Comparison of ENCODE assay signal across 1 cellular context in the genomic region with DNA sequence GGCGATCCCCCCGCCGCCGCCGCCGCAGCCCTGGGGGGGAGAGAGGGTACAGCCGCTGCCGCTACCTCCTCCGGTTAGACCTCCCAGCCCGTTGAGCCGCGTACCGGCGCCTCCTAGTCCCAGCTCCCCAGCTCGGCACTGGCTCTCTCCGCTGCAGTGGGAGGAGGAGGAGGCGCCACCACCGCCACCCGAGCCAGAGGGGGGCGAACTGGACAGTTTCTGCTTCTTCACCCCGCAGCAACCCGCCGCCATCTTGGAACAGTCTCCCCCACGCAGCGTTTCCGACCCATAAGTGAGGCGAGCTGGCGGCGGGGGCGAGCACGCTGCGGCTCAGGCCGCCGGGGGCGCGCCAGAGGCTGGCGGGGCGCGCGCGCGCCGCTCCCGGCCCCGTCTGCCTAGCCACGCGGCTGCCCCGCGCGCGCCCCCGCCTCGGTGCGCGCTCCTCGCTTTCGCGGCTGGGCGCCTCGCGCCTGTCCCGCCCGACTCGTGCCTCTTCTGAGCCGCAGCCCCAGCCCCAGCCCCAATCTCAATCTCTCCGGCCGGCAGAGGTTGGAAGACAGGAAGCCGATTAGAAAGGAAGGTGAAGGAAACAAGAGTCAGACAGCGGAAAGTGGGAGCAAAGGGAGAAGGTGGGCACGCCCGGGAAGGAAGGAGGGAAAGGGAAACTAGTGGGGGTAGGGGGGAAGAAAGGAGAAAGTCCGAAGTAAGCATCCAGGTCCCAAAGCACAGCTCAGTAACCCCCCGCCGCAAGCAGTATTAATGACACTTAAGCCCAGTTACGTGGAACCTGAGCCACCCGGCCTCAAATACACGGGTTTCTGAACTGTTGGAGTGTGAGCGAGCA.
TF ChIP-seq lines count a peak whose summit lies in the region.

A gene (minus strand): TSS at position 266 of the 844 bp plus-strand sequence. CDS start 14 bp downstream, at position 252.

TF ChIP-seq in HEK293, 187 proteins besides CTCF, POLR2A, EP300 and RAD21 (continued from another document):
- TF ChIP-seq, protein P1, sequence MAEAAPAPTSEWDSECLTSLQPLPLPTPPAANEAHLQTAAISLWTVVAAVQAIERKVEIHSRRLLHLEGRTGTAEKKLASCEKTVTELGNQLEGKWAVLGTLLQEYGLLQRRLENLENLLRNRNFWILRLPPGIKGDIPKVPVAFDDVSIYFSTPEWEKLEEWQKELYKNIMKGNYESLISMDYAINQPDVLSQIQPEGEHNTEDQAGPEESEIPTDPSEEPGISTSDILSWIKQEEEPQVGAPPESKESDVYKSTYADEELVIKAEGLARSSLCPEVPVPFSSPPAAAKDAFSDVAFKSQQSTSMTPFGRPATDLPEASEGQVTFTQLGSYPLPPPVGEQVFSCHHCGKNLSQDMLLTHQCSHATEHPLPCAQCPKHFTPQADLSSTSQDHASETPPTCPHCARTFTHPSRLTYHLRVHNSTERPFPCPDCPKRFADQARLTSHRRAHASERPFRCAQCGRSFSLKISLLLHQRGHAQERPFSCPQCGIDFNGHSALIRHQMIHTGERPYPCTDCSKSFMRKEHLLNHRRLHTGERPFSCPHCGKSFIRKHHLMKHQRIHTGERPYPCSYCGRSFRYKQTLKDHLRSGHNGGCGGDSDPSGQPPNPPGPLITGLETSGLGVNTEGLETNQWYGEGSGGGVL (tag by site-specific recombination; IDR thresholded peaks at IDR 0.05): peak; percentile 92
- TF ChIP-seq, protein P2, sequence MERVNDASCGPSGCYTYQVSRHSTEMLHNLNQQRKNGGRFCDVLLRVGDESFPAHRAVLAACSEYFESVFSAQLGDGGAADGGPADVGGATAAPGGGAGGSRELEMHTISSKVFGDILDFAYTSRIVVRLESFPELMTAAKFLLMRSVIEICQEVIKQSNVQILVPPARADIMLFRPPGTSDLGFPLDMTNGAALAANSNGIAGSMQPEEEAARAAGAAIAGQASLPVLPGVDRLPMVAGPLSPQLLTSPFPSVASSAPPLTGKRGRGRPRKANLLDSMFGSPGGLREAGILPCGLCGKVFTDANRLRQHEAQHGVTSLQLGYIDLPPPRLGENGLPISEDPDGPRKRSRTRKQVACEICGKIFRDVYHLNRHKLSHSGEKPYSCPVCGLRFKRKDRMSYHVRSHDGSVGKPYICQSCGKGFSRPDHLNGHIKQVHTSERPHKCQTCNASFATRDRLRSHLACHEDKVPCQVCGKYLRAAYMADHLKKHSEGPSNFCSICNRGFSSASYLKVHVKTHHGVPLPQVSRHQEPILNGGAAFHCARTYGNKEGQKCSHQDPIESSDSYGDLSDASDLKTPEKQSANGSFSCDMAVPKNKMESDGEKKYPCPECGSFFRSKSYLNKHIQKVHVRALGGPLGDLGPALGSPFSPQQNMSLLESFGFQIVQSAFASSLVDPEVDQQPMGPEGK (tag by site-specific recombination; IDR thresholded peaks at IDR 0.05): peak; percentile 78
- TF ChIP-seq ZNF366 (tag by site-specific recombination; conservative IDR thresholded peaks at IDR 0.05): peak; percentile 91
- 0 out of 2 replicates have a peak, but pooled peaks have one; percentile 32 for TF ChIP-seq ZNF610 (tag by site-specific recombination; IDR thresholded peaks at IDR 0.05; ENCODE audit: borderline replicate concordance)
- peak; percentile 51 for TF ChIP-seq EGR2 (tag by site-specific recombination; IDR thresholded peaks at IDR 0.05; ENCODE audit: low read depth)
- TF ChIP-seq, protein P3, sequence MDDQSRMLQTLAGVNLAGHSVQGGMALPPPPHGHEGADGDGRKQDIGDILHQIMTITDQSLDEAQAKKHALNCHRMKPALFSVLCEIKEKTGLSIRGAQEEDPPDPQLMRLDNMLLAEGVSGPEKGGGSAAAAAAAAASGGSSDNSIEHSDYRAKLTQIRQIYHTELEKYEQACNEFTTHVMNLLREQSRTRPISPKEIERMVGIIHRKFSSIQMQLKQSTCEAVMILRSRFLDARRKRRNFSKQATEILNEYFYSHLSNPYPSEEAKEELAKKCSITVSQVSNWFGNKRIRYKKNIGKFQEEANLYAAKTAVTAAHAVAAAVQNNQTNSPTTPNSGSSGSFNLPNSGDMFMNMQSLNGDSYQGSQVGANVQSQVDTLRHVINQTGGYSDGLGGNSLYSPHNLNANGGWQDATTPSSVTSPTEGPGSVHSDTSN (CRISPR knock-in tag; IDR thresholded peaks at IDR 0.05): 0 out of 2 replicates have a peak, but pooled peaks have one; percentile 47
- no peak for TF ChIP-seq GLI2 (tag by site-specific recombination; IDR thresholded peaks at IDR 0.05; ENCODE audit: borderline replicate concordance, low read depth)
- peak; percentile 98 for TF ChIP-seq PRDM1 (tag by site-specific recombination; IDR thresholded peaks at IDR 0.05)
- TF ChIP-seq, protein P4, sequence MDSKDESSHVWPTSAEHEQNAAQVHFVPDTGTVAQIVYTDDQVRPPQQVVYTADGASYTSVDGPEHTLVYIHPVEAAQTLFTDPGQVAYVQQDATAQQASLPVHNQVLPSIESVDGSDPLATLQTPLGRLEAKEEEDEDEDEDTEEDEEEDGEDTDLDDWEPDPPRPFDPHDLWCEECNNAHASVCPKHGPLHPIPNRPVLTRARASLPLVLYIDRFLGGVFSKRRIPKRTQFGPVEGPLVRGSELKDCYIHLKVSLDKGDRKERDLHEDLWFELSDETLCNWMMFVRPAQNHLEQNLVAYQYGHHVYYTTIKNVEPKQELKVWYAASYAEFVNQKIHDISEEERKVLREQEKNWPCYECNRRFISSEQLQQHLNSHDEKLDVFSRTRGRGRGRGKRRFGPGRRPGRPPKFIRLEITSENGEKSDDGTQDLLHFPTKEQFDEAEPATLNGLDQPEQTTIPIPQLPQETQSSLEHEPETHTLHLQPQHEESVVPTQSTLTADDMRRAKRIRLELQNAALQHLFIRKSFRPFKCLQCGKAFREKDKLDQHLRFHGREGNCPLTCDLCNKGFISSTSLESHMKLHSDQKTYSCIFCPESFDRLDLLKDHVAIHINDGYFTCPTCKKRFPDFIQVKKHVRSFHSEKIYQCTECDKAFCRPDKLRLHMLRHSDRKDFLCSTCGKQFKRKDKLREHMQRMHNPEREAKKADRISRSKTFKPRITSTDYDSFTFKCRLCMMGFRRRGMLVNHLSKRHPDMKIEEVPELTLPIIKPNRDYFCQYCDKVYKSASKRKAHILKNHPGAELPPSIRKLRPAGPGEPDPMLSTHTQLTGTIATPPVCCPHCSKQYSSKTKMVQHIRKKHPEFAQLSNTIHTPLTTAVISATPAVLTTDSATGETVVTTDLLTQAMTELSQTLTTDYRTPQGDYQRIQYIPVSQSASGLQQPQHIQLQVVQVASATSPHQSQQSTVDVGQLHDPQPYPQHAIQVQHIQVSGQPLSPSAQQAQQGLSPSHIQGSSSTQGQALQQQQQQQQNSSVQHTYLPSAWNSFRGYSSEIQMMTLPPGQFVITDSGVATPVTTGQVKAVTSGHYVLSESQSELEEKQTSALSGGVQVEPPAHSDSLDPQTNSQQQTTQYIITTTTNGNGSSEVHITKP (tag by site-specific recombination; IDR thresholded peaks at IDR 0.05): peak; percentile 94
- 0 out of 2 replicates have a peak, but pooled peaks have one; percentile 27 for TF ChIP-seq ZNF76 (tag by site-specific recombination; IDR thresholded peaks at IDR 0.05; ENCODE audit: borderline replicate concordance, low read depth)
- TF ChIP-seq ZNF423 (tag by site-specific recombination; IDR thresholded peaks at IDR 0.05): 0 out of 2 replicates have a peak, but pooled peaks have one; percentile 16
- TF ChIP-seq, protein P5, sequence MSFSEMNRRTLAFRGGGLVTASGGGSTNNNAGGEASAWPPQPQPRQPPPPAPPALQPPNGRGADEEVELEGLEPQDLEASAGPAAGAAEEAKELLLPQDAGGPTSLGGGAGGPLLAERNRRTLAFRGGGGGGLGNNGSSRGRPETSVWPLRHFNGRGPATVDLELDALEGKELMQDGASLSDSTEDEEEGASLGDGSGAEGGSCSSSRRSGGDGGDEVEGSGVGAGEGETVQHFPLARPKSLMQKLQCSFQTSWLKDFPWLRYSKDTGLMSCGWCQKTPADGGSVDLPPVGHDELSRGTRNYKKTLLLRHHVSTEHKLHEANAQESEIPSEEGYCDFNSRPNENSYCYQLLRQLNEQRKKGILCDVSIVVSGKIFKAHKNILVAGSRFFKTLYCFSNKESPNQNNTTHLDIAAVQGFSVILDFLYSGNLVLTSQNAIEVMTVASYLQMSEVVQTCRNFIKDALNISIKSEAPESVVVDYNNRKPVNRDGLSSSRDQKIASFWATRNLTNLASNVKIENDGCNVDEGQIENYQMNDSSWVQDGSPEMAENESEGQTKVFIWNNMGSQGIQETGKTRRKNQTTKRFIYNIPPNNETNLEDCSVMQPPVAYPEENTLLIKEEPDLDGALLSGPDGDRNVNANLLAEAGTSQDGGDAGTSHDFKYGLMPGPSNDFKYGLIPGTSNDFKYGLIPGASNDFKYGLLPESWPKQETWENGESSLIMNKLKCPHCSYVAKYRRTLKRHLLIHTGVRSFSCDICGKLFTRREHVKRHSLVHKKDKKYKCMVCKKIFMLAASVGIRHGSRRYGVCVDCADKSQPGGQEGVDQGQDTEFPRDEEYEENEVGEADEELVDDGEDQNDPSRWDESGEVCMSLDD (tag by site-specific recombination; IDR thresholded peaks at IDR 0.05): peak; percentile 83
- TF ChIP-seq, protein P6, sequence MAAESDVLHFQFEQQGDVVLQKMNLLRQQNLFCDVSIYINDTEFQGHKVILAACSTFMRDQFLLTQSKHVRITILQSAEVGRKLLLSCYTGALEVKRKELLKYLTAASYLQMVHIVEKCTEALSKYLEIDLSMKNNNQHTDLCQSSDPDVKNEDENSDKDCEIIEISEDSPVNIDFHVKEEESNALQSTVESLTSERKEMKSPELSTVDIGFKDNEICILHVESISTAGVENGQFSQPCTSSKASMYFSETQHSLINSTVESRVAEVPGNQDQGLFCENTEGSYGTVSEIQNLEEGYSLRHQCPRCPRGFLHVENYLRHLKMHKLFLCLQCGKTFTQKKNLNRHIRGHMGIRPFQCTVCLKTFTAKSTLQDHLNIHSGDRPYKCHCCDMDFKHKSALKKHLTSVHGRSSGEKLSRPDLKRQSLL (tag by site-specific recombination; IDR thresholded peaks at IDR 0.05): no peak
- TF ChIP-seq, protein P7, sequence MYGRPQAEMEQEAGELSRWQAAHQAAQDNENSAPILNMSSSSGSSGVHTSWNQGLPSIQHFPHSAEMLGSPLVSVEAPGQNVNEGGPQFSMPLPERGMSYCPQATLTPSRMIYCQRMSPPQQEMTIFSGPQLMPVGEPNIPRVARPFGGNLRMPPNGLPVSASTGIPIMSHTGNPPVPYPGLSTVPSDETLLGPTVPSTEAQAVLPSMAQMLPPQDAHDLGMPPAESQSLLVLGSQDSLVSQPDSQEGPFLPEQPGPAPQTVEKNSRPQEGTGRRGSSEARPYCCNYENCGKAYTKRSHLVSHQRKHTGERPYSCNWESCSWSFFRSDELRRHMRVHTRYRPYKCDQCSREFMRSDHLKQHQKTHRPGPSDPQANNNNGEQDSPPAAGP (tag by site-specific recombination; IDR thresholded peaks at IDR 0.05): peak; percentile 51; the same call in 1 of the 2 replicates
- TF ChIP-seq YY1 (tag by site-specific recombination; IDR thresholded peaks at IDR 0.05): peak; percentile 87
- peak; percentile 93 for TF ChIP-seq GLIS1 (tag by site-specific recombination; IDR thresholded peaks at IDR 0.05)
- peak; percentile 56 for TF ChIP-seq YY2 (tag by site-specific recombination; IDR thresholded peaks at IDR 0.05)
- TF ChIP-seq ZFHX2 (tag by site-specific recombination; conservative IDR thresholded peaks at IDR 0.05): peak; percentile 78
- TF ChIP-seq, protein P8, sequence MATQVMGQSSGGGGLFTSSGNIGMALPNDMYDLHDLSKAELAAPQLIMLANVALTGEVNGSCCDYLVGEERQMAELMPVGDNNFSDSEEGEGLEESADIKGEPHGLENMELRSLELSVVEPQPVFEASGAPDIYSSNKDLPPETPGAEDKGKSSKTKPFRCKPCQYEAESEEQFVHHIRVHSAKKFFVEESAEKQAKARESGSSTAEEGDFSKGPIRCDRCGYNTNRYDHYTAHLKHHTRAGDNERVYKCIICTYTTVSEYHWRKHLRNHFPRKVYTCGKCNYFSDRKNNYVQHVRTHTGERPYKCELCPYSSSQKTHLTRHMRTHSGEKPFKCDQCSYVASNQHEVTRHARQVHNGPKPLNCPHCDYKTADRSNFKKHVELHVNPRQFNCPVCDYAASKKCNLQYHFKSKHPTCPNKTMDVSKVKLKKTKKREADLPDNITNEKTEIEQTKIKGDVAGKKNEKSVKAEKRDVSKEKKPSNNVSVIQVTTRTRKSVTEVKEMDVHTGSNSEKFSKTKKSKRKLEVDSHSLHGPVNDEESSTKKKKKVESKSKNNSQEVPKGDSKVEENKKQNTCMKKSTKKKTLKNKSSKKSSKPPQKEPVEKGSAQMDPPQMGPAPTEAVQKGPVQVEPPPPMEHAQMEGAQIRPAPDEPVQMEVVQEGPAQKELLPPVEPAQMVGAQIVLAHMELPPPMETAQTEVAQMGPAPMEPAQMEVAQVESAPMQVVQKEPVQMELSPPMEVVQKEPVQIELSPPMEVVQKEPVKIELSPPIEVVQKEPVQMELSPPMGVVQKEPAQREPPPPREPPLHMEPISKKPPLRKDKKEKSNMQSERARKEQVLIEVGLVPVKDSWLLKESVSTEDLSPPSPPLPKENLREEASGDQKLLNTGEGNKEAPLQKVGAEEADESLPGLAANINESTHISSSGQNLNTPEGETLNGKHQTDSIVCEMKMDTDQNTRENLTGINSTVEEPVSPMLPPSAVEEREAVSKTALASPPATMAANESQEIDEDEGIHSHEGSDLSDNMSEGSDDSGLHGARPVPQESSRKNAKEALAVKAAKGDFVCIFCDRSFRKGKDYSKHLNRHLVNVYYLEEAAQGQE (tag by site-specific recombination; IDR thresholded peaks at IDR 0.05): peak; percentile 15; the same call in 1 of the 2 replicates
- TF ChIP-seq KLF10 (tag by site-specific recombination; IDR thresholded peaks at IDR 0.05): no peak
- TF ChIP-seq ZNF600 (tag by site-specific recombination; IDR thresholded peaks at IDR 0.05): peak; percentile 9; the same call in 1 of the 2 replicates
- TF ChIP-seq, protein P9, sequence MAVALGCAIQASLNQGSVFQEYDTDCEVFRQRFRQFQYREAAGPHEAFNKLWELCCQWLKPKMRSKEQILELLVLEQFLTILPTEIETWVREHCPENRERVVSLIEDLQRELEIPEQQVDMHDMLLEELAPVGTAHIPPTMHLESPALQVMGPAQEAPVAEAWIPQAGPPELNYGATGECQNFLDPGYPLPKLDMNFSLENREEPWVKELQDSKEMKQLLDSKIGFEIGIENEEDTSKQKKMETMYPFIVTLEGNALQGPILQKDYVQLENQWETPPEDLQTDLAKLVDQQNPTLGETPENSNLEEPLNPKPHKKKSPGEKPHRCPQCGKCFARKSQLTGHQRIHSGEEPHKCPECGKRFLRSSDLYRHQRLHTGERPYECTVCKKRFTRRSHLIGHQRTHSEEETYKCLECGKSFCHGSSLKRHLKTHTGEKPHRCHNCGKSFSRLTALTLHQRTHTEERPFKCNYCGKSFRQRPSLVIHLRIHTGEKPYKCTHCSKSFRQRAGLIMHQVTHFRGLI (tag by site-specific recombination; IDR thresholded peaks at IDR 0.05): peak; percentile 62; the same call in 1 of the 2 replicates
- 0 out of 2 replicates have a peak, but pooled peaks have one; percentile 28 for TF ChIP-seq KLF16 (tag by site-specific recombination; IDR thresholded peaks at IDR 0.05)
- TF ChIP-seq, protein P10, sequence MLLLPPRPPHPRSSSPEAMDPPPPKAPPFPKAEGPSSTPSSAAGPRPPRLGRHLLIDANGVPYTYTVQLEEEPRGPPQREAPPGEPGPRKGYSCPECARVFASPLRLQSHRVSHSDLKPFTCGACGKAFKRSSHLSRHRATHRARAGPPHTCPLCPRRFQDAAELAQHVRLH (tag by site-specific recombination; IDR thresholded peaks at IDR 0.05): no peak
- peak; percentile 56; the same call in 1 of the 2 replicates for TF ChIP-seq ZNF324 (tag by site-specific recombination; IDR thresholded peaks at IDR 0.05)
